Comparison of ENCODE assay signal across 26 cellular contexts in the genomic region with DNA sequence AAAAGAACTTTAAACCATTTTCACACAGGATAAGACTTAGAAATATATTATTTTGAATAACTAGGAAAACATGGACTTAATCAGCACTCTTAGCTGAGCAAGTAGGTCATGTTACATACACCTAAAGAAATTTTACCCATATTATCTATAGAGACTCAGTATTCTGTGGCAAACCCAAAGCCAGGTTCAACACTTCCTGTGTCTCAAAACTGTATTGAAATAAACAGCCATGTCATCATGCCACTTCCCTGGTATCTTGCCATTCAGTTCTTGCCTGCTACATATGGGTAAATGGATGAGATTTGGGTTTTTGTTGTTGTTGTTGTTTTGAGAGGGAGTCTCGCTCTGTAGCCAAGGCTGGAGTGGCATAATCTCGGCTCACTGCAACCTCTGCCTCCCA.
DNase-seq lines count a peak whose midpoint lies in the region; ATAC-seq and TF ChIP-seq lines count a peak whose summit lies in the region.
"Had no signal": no experiment of that assay in that cellular context is flagged by ENCODE, and none has a peak within 500 bp of the region (broad histone marks: within the 10 kb centered on the region; RNA-seq: fewer than 3 reads in every experiment).

No MANE protein-coding gene starts in this region.

- H3K9me3 Mint-ChIP-seq in activated T-cell treated with anti-CD3 and anti-CD28 coated beads, Interleukin-2, amount 50 U/mL, for 72 hours: peaks cover 3 to 4% of the 10 kb centered on the region in 2 donors
- H3K9me3 Mint-ChIP-seq in endodermal cell (peaks cover 5% of the 10 kb centered on the region), HFFc6 (peaks cover 6% of the 10 kb centered on the region)

- H3K27me3 Mint-ChIP-seq in activated T-cell treated with anti-CD3 and anti-CD28 coated beads, Interleukin-2, amount 50 U/mL, for 72 hours (ENCODE audit: low read depth): no peaks in the 10 kb centered on the region
- H3K27me3 Mint-ChIP-seq in endodermal cell (ENCODE audit: insufficient read depth) (no peaks in the 10 kb centered on the region), HFFc6 (ENCODE audit: insufficient read depth) (peaks cover 2% of the 10 kb centered on the region)
- H3K27me3 Mint-ChIP-seq: CD4-positive, alpha-beta memory T cell had no signal

- H3K4me3 ChIP-seq in Loucy (ENCODE audit: low read length, poor library complexity, severe bottlenecking) (no peak overlapping the region), endodermal cell (ENCODE audit: low read length) (no peak overlapping the region), MG63 (no peak overlapping the region)
- H3K4me3 ChIP-seq: A549; BLaER1 treated with 17β-estradiol and CSF1 and Interleukin-3, amounts not matched to agents 10 nM and 100 nM; GM23248; HAP-1; Peyer's patch had no signal

- no peaks in the 10 kb centered on the region for H3K27me3 ChIP-seq in Loucy (ENCODE audit: insufficient read depth, low read length, poor library complexity, severe bottlenecking)
- H3K27me3 ChIP-seq in endodermal cell (ENCODE audit: control insufficient read depth, insufficient read depth, low read length, poor library complexity, severe bottlenecking): no peaks in the 10 kb centered on the region
- no peaks in the 10 kb centered on the region for H3K27me3 ChIP-seq in MG63
- H3K27me3 ChIP-seq: BLaER1 treated with 17β-estradiol and CSF1 and Interleukin-3, amounts not matched to agents 10 nM and 100 nM; Peyer's patch had no signal

- H3F3A ChIP-seq in Loucy (ENCODE audit: low read depth): no peaks in the 10 kb centered on the region

- H3K36me3 Mint-ChIP-seq in activated T-cell treated with anti-CD3 and anti-CD28 coated beads, Interleukin-2, amount 50 U/mL, for 72 hours (ENCODE audit: insufficient read depth in 2 of 2): peaks cover 4 to 6% of the 10 kb centered on the region in 2 donors
- H3K36me3 Mint-ChIP-seq in endodermal cell (ENCODE audit: low read depth): peaks cover 5% of the 10 kb centered on the region
- H3K36me3 Mint-ChIP-seq in HFFc6 (ENCODE audit: low read depth): peaks cover 6% of the 10 kb centered on the region

- no peak overlapping the region for H3K27ac ChIP-seq in endodermal cell (ENCODE audit: low read depth, low read length)
- H3K27ac ChIP-seq: A549; BLaER1 treated with 17β-estradiol and CSF1 and Interleukin-3, amounts not matched to agents 10 nM and 100 nM; GM23248; Peyer's patch had no signal

- 93 to 94% methylated on average over 2 of the region's 2 CpGs for WGBS in endodermal cell (ENCODE audit: insufficient coverage in 1 of 2, insufficient read length in 1 of 2), 2 experiments

- no peak for DNase-seq in activated T-cell treated with anti-CD3 and anti-CD28 coated beads, Interleukin-2, amount 50 U/mL, for 72 hours
- DNase-seq in activated T-cell treated with anti-CD3 and anti-CD28 coated beads, Interleukin-2, amount 50 U/mL, for 48 hours: no peak
- DNase-seq in endodermal cell (no peak), MG63 (no peak), HFFc6 (no peak)
- DNase-seq: AML-193; CD4-positive, alpha-beta memory T cell; COR-L47; DMS53; GM23248; KG1; NCI-H1092; NCI-H1417 treated with DMSO at 0.1 percent for 48 hours; NCI-H1694 treated with DMSO at 0.1 percent for 48 hours; NCI-H2081 treated with DMSO at 0.1 percent for 48 hours; NCI-H2171; NCI-H226; NCI-H510A; NCI-H69; Peyer's patch; SHP77 treated with DMSO at 0.1 percent for 48 hours had no signal

- H3K36me3 ChIP-seq in Loucy (ENCODE audit: insufficient read depth, low read length) (no peaks in the 10 kb centered on the region), endodermal cell (ENCODE audit: control insufficient read depth, insufficient read depth, low read length) (no peaks in the 10 kb centered on the region), MG63 (no peaks in the 10 kb centered on the region)
- H3K36me3 ChIP-seq: HAP-1, Peyer's patch had no signal

- H3K9ac ChIP-seq in Loucy (ENCODE audit: low read depth, low read length, poor library complexity, severe bottlenecking) (no peak overlapping the region), endodermal cell (ENCODE audit: extremely low read depth, low read length, poor library complexity, severe bottlenecking) (no peak overlapping the region)
- H3K9ac ChIP-seq: BLaER1 treated with 17β-estradiol and CSF1 and Interleukin-3, amounts not matched to agents 10 nM and 100 nM; GM23248 had no signal

- peak overlapping the region; percentile 39 for H3K27ac Mint-ChIP-seq in activated T-cell treated with anti-CD3 and anti-CD28 coated beads, Interleukin-2, amount 50 U/mL, for 72 hours
- H3K27ac Mint-ChIP-seq in endodermal cell (peak overlapping the region; percentile 38), HFFc6 (no peak overlapping the region)
- H3K27ac Mint-ChIP-seq: CD4-positive, alpha-beta memory T cell had no signal

- no peak overlapping the region for H2AFZ ChIP-seq in Loucy (ENCODE audit: low read length)
- H2AFZ ChIP-seq: GM23248 had no signal

- ATAC-seq in activated T-cell treated with anti-CD3 and anti-CD28 coated beads, Interleukin-2, amount 50 U/mL, for 72 hours (replicated peaks in 1 of 2): peak; percentile 39 to 70
- ATAC-seq in GM19455 (IDR thresholded peaks at IDR 0.05; ENCODE audit: unreplicated experiment): no peak
- ATAC-seq: A549 had no signal

- peak overlapping the region; percentile 39 for H3K4me2 ChIP-seq in Loucy (ENCODE audit: low read depth, low read length, poor library complexity, severe bottlenecking)
- H3K4me2 ChIP-seq: A549; BLaER1 treated with 17β-estradiol and CSF1 and Interleukin-3, amounts not matched to agents 10 nM and 100 nM had no signal

- H3K4me1 ChIP-seq in Loucy (ENCODE audit: insufficient read depth, low read length, poor library complexity, severe bottlenecking) (peaks cover 14% of the 10 kb centered on the region), endodermal cell (ENCODE audit: control insufficient read depth, insufficient read depth, low read length) (no peaks in the 10 kb centered on the region)
- H3K4me1 ChIP-seq: Peyer's patch had no signal

- H4K20me1 ChIP-seq in Loucy (ENCODE audit: insufficient read depth, low read length, poor library complexity, severe bottlenecking): no peaks in the 10 kb centered on the region

- peaks cover 4% of the 10 kb centered on the region; the same call in 1 of the 2 replicates for H3K9me3 ChIP-seq in Loucy (ENCODE audit: insufficient read depth, low read depth, low read length)
- H3K9me3 ChIP-seq in endodermal cell (ENCODE audit: control insufficient read depth, low read length): peaks cover 5% of the 10 kb centered on the region
- H3K9me3 ChIP-seq in MG63: no peaks in the 10 kb centered on the region
- H3K9me3 ChIP-seq: Peyer's patch had no signal

- H3K4me1 Mint-ChIP-seq in activated T-cell treated with anti-CD3 and anti-CD28 coated beads, Interleukin-2, amount 50 U/mL, for 72 hours (ENCODE audit: low read depth): peaks cover 22% of the 10 kb centered on the region
- H3K4me1 Mint-ChIP-seq in endodermal cell (no peaks in the 10 kb centered on the region), HFFc6 (ENCODE audit: low read depth) (peaks cover 12% of the 10 kb centered on the region)

- no peaks in the 10 kb centered on the region for H3K9me2 ChIP-seq in Loucy (replicated peaks; ENCODE audit: low read depth, low read length)

- peaks cover 3% of the 10 kb centered on the region; the same call in 1 of the 2 replicates for H3K79me2 ChIP-seq in Loucy (ENCODE audit: insufficient read depth, low read length)

- no peak overlapping the region for H3K4me3 Mint-ChIP-seq in activated T-cell treated with anti-CD3 and anti-CD28 coated beads, Interleukin-2, amount 50 U/mL, for 72 hours
- H3K4me3 Mint-ChIP-seq in endodermal cell (no peak overlapping the region), HFFc6 (no peak overlapping the region)

- TF ChIP-seq CTCF in Loucy (conservative IDR thresholded peaks at IDR 0.05; ENCODE audit: low read length): no peak
- no peak for TF ChIP-seq CTCF in endodermal cell (conservative IDR thresholded peaks at IDR 0.05)
- TF ChIP-seq CTCF in HFFc6 (IDR thresholded peaks at IDR 0.05): no peak
